10 cellular contexts compared by ENCODE assay signal in genomic region chr5:142959683-142960308, GRCh38.
DNase-seq lines count a peak whose midpoint lies in the region; ATAC-seq and TF ChIP-seq lines count a peak whose summit lies in the region.
"Had no signal": no experiment of that assay in that cellular context is flagged by ENCODE, and none has a peak within 500 bp of the region (broad histone marks: within the 10 kb centered on the region; RNA-seq: fewer than 3 reads in every experiment).

No MANE protein-coding gene starts in this region.

- peaks cover 21% of the 10 kb centered on the region for H3K36me3 Mint-ChIP-seq in activated naive CD8-positive, alpha-beta T cell treated with anti-CD3 and anti-CD28 coated beads for 36 hours
- no peaks in the 10 kb centered on the region for H3K36me3 Mint-ChIP-seq in stimulated activated effector memory CD8-positive, alpha-beta T cell treated with anti-CD3 and anti-CD28 coated beads, Interleukin-12 subunit alpha, Interleukin-12 subunit beta, amount 100 ng/mL, for 72 hours
- H3K36me3 Mint-ChIP-seq in neural progenitor cell: no peaks in the 10 kb centered on the region

- no peak overlapping the region for H3K4me2 ChIP-seq in neural progenitor cell

- H3K9me3 ChIP-seq in neural progenitor cell (ENCODE audit: low read depth) (no peaks in the 10 kb centered on the region), sigmoid colon (no peaks in the 10 kb centered on the region)

- no peak overlapping the region for H3K4me3 Mint-ChIP-seq in activated naive CD8-positive, alpha-beta T cell treated with anti-CD3 and anti-CD28 coated beads for 36 hours
- peak overlapping the region; percentile 31 for H3K4me3 Mint-ChIP-seq in stimulated activated effector memory CD8-positive, alpha-beta T cell treated with anti-CD3 and anti-CD28 coated beads, Interleukin-12 subunit alpha, Interleukin-12 subunit beta, amount 100 ng/mL, for 72 hours
- no peak overlapping the region for H3K4me3 Mint-ChIP-seq in neural progenitor cell
- H3K4me3 Mint-ChIP-seq: naive thymus-derived CD8-positive, alpha-beta T cell had no signal

- H2AFZ ChIP-seq in neural progenitor cell (replicated peaks): no peak overlapping the region

- H3K79me2 ChIP-seq in neural progenitor cell (ENCODE audit: low read depth): no peaks in the 10 kb centered on the region

- H3K9ac ChIP-seq in neural progenitor cell: no peak overlapping the region

- no peaks in the 10 kb centered on the region for H3K4me1 ChIP-seq in neural progenitor cell
- H3K4me1 ChIP-seq in sigmoid colon: peaks cover 0 to 44% (median 35%) of the 10 kb centered on the region in 4 donors

- TF ChIP-seq CTCF in neural progenitor cell (IDR thresholded peaks at IDR 0.05) (no peak), sigmoid colon (IDR thresholded peaks at IDR 0.05) (no peak)

- H3K27me3 Mint-ChIP-seq in activated naive CD8-positive, alpha-beta T cell treated with anti-CD3 and anti-CD28 coated beads for 36 hours: no peaks in the 10 kb centered on the region
- no peaks in the 10 kb centered on the region for H3K27me3 Mint-ChIP-seq in neural progenitor cell (ENCODE audit: insufficient read depth, low read depth)
- H3K27me3 Mint-ChIP-seq: naive thymus-derived CD8-positive, alpha-beta T cell had no signal

- H3K36me3 ChIP-seq in neural progenitor cell: no peaks in the 10 kb centered on the region
- H3K36me3 ChIP-seq in sigmoid colon: no peaks in the 10 kb centered on the region

- peak; percentile 68 for ATAC-seq in GM18909 (IDR thresholded peaks at IDR 0.05; ENCODE audit: poor library complexity, unreplicated experiment)
- ATAC-seq in HG03558 (IDR thresholded peaks at IDR 0.05; ENCODE audit: extremely low read depth, unreplicated experiment): peak; percentile 47
- peak; percentile 76 for ATAC-seq in stimulated activated effector memory CD8-positive, alpha-beta T cell treated with anti-CD3 and anti-CD28 coated beads, Interleukin-12 subunit alpha, Interleukin-12 subunit beta, amount 100 ng/mL, for 72 hours
- ATAC-seq: naive thymus-derived CD8-positive, alpha-beta T cell had no signal

- no peaks in the 10 kb centered on the region for H3K9me3 Mint-ChIP-seq in activated naive CD8-positive, alpha-beta T cell treated with anti-CD3 and anti-CD28 coated beads for 36 hours
- H3K9me3 Mint-ChIP-seq in stimulated activated effector memory CD8-positive, alpha-beta T cell treated with anti-CD3 and anti-CD28 coated beads, Interleukin-12 subunit alpha, Interleukin-12 subunit beta, amount 100 ng/mL, for 72 hours: no peaks in the 10 kb centered on the region
- no peaks in the 10 kb centered on the region for H3K9me3 Mint-ChIP-seq in neural progenitor cell

- H3K27ac ChIP-seq in neural progenitor cell (no peak overlapping the region), sigmoid colon (no peak overlapping the region)

- H3K4me3 ChIP-seq in neural progenitor cell (no peak overlapping the region), sigmoid colon (no peak overlapping the region)

- intact Hi-C loops in sigmoid colon (cut with DNase I): no loop called here

- no peak for TF ChIP-seq POLR2A in sigmoid colon (IDR thresholded peaks at IDR 0.05)

- peak overlapping the region; percentile 54 for H3K27ac Mint-ChIP-seq in activated naive CD8-positive, alpha-beta T cell treated with anti-CD3 and anti-CD28 coated beads for 36 hours
- peak overlapping the region; percentile 88 for H3K27ac Mint-ChIP-seq in stimulated activated effector memory CD8-positive, alpha-beta T cell treated with anti-CD3 and anti-CD28 coated beads, Interleukin-12 subunit alpha, Interleukin-12 subunit beta, amount 100 ng/mL, for 72 hours
- no peak overlapping the region for H3K27ac Mint-ChIP-seq in neural progenitor cell

- no peaks in the 10 kb centered on the region for H4K20me1 ChIP-seq in neural progenitor cell (ENCODE audit: low read depth)

- H3K27me3 ChIP-seq in neural progenitor cell (no peaks in the 10 kb centered on the region), sigmoid colon (no peaks in the 10 kb centered on the region)

- H3K4me1 Mint-ChIP-seq in activated naive CD8-positive, alpha-beta T cell treated with anti-CD3 and anti-CD28 coated beads for 36 hours: peaks cover 13% of the 10 kb centered on the region
- peaks cover 33% of the 10 kb centered on the region for H3K4me1 Mint-ChIP-seq in stimulated activated effector memory CD8-positive, alpha-beta T cell treated with anti-CD3 and anti-CD28 coated beads, Interleukin-12 subunit alpha, Interleukin-12 subunit beta, amount 100 ng/mL, for 72 hours
- H3K4me1 Mint-ChIP-seq in neural progenitor cell: no peaks in the 10 kb centered on the region

- H3F3A ChIP-seq in neural progenitor cell (ENCODE audit: low read depth): no peaks in the 10 kb centered on the region

- no peak for TF ChIP-seq EP300 in sigmoid colon (IDR thresholded peaks at IDR 0.05)

- DNase-seq in activated naive CD8-positive, alpha-beta T cell treated with anti-CD3 and anti-CD28 coated beads for 36 hours: no peak
- DNase-seq in stimulated activated effector memory CD8-positive, alpha-beta T cell treated with anti-CD3 and anti-CD28 coated beads, Interleukin-12 subunit alpha, Interleukin-12 subunit beta, amount 100 ng/mL, for 72 hours (ENCODE audit: low spot score in 2 of 2): no peak
- DNase-seq in activated naive CD4-positive, alpha-beta T cell treated with Interleukin-2 at 50 U/mL for 16 hours: no peak
- DNase-seq in neural progenitor cell (ENCODE audit: low spot score) (no peak), sigmoid colon (no peak)
- DNase-seq: activated CD4-positive, alpha-beta T cell treated with anti-CD3 and anti-CD28 coated beads for 4 hours; naive thymus-derived CD8-positive, alpha-beta T cell; NCI-H345 had no signal
